Comparison of ENCODE assay signal across 23 cellular contexts in the genomic region with DNA sequence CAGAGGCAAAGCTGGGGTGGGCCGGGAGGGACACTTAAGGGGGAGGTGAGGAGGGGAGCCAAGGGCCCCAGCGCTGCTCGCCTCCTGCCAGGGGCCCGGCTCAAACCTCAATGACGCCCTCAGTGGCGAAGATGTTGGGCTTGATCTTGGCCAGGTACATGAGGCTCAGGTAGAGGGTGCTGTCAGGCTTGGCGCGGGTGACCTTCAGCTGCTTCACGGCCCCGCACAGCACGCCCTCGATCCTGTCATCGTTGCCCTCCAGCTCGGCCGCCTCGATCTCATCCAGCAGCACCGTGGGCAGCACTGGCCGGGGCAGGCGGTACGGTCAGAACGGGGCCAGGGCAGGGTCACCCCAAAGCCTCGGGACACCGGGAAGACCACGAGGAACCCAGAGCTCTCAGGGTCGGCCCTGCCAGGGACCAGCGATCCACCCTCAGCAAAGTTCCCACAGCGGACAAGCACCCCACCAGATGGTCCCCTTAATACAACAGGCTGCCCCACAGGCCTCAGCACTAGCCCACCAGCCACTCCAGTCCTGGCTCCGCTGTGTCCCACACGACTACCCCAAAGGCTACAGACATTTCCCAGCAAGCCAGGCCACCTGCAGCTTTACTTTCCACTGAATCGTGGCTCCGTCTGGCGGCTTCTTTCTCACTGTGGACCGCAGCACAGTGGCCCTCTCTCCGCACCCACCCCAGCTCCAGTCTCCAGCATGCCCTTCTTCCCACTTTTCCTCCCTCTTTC. TPM values are rescaled to one million over a fixed set of nuclear protein-coding genes. Genes with fewer than 3 reads are reported as not detected.
"Had no signal": no experiment of that assay in that cellular context is flagged by ENCODE, and none has a peak within 500 bp of the region (broad histone marks: within the 10 kb centered on the region; RNA-seq: fewer than 3 reads in every experiment).

No MANE protein-coding gene starts in this region.

- FAIRE-seq: pancreas had no signal

- H3K4me2 ChIP-seq: smooth muscle cell had no signal

- H3K9me3 Mint-ChIP-seq: activated naive CD4-positive, alpha-beta T cell treated with anti-CD3 and anti-CD28 coated beads for 36 hours; dendritic cell treated with granulocyte-macrophage colony-stimulating factor and Interleukin-4, amounts not matched to agents 40 ng/mL and 50 ng/mL, for 4 days; endodermal cell; natural killer cell treated with Interleukin-12 subunit alpha and Interleukin-12 subunit beta and Interleukin-15 and Interleukin-18, amount 100 ng/mL, for 72 hours had no signal

- H3K27ac ChIP-seq: heart left ventricle, left lung, pancreas, psoas muscle, tibial nerve had no signal

- H3K4me3 ChIP-seq: heart left ventricle, left lung, mucosa of descending colon, pancreas, psoas muscle, smooth muscle cell, tibial nerve had no signal

- ATAC-seq: activated CD8-positive, alpha-beta T cell treated with anti-CD3 and anti-CD28 coated beads, Interleukin-2, amount 10 ng/mL, durations not matched to agents 7 days and 5 days; esophagus mucosa; heart left ventricle; left lung; mucosa of descending colon; natural killer cell treated with Interleukin-12 subunit alpha and Interleukin-12 subunit beta and Interleukin-15 and Interleukin-18, amount 100 ng/mL, for 72 hours; pancreas; psoas muscle had no signal

- H3K4me3 Mint-ChIP-seq: activated CD8-positive, alpha-beta T cell treated with anti-CD3 and anti-CD28 coated beads, Interleukin-2, amount 10 ng/mL, durations not matched to agents 7 days and 5 days; activated naive CD4-positive, alpha-beta T cell treated with anti-CD3 and anti-CD28 coated beads for 36 hours; dendritic cell treated with granulocyte-macrophage colony-stimulating factor and Interleukin-4, amounts not matched to agents 40 ng/mL and 50 ng/mL, for 4 days; endodermal cell; natural killer cell treated with Interleukin-12 subunit alpha and Interleukin-12 subunit beta and Interleukin-15 and Interleukin-18, amount 100 ng/mL, for 72 hours had no signal

- H3K27ac Mint-ChIP-seq: activated CD8-positive, alpha-beta T cell treated with anti-CD3 and anti-CD28 coated beads, Interleukin-2, amount 10 ng/mL, durations not matched to agents 7 days and 5 days; activated naive CD4-positive, alpha-beta T cell treated with anti-CD3 and anti-CD28 coated beads for 36 hours; dendritic cell treated with granulocyte-macrophage colony-stimulating factor and Interleukin-4, amounts not matched to agents 40 ng/mL and 50 ng/mL, for 4 days; endodermal cell; natural killer cell treated with Interleukin-12 subunit alpha and Interleukin-12 subunit beta and Interleukin-15 and Interleukin-18, amount 100 ng/mL, for 72 hours had no signal

- DNase-seq: activated CD4-positive, alpha-beta T cell treated with anti-CD3 and anti-CD28 coated beads for 1 hour; activated CD4-positive, alpha-beta T cell treated with anti-CD3 and anti-CD28 coated beads, Interleukin-2, amount 50 U/mL, for 1 hour; activated CD8-positive, alpha-beta T cell treated with anti-CD3 and anti-CD28 coated beads, Interleukin-2, amount 10 ng/mL, durations not matched to agents 7 days and 5 days; activated effector memory CD4-positive, alpha-beta T cell treated with Interleukin-2 at 50 U/mL for 16 hours; activated naive CD4-positive, alpha-beta T cell treated with anti-CD3 and anti-CD28 coated beads for 36 hours; amygdala; central memory CD4-positive, alpha-beta T cell; endodermal cell; foreskin fibroblast; heart left ventricle; kidney glomerular epithelial cell; mucosa of descending colon; psoas muscle; stimulated activated naive CD4-positive, alpha-beta T cell treated with Interleukin-2 at 50 U/mL for 16 hours had no signal

- H3K9me3 ChIP-seq: heart left ventricle, left lung, mucosa of descending colon, pancreas, psoas muscle, tibial nerve had no signal

RNA-seq across cellular contexts. Expression of a gene that starts 55.8 kb away (rescaled TPM):
- total RNA-seq: activated CD8-positive, alpha-beta T cell treated with anti-CD3 and anti-CD28 coated beads, Interleukin-2, amount 10 ng/mL, durations not matched to agents 7 days and 5 days; natural killer cell treated with Interleukin-12 subunit alpha and Interleukin-12 subunit beta and Interleukin-15 and Interleukin-18, amount 100 ng/mL, for 72 hours; T-helper 1 cell treated with Interleukin-12 subunit alpha and Interleukin-12 subunit beta and Interleukin-4 antibody, amounts not matched to agents 30 ng/mL and 1 ng/mL, for 36 hours; temporal lobe had no signal
